ENCODE assay signal across 8 cellular contexts in genomic region chr16:1474796-1475551, GRCh38. TPM values are rescaled to one million over a fixed set of nuclear protein-coding genes. Genes with fewer than 3 reads are reported as not detected.
A peak's percentile ranks its signal among the peaks of the same experiment; 100 is the strongest.
DNase-seq lines count a peak whose midpoint lies in the region; TF ChIP-seq lines count a peak whose summit lies in the region.

A gene with protein sequence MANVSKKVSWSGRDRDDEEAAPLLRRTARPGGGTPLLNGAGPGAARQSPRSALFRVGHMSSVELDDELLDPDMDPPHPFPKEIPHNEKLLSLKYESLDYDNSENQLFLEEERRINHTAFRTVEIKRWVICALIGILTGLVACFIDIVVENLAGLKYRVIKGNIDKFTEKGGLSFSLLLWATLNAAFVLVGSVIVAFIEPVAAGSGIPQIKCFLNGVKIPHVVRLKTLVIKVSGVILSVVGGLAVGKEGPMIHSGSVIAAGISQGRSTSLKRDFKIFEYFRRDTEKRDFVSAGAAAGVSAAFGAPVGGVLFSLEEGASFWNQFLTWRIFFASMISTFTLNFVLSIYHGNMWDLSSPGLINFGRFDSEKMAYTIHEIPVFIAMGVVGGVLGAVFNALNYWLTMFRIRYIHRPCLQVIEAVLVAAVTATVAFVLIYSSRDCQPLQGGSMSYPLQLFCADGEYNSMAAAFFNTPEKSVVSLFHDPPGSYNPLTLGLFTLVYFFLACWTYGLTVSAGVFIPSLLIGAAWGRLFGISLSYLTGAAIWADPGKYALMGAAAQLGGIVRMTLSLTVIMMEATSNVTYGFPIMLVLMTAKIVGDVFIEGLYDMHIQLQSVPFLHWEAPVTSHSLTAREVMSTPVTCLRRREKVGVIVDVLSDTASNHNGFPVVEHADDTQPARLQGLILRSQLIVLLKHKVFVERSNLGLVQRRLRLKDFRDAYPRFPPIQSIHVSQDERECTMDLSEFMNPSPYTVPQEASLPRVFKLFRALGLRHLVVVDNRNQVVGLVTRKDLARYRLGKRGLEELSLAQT (minus strand): TSS chr16:1475028. CDS start chr16:1474974, 54 bp downstream.

- H3K36me3 Mint-ChIP-seq in H9 (ENCODE audit: insufficient read depth in 1 of 3, low read depth in 3 of 3) (peaks cover 0 to 2% (median 0%) of the 10 kb centered on the region in 3 experiments; a peak in 3 of 7 replicates), osteocyte (ENCODE audit: unreplicated experiment) (no peaks in the 10 kb centered on the region)
- H3K36me3 Mint-ChIP-seq in activated naive CD8-positive, alpha-beta T cell: no peaks in the 10 kb centered on the region

- peaks cover 11% of the 10 kb centered on the region for H3K23me2 ChIP-seq in H9 (ENCODE audit: insufficient read length, low read depth, low read length, poor library complexity, severe bottlenecking)

- peaks cover 8% of the 10 kb centered on the region for H3K9me3 ChIP-seq in H9 (ENCODE audit: control insufficient read depth, low read depth, low read length)
- no peaks in the 10 kb centered on the region for H3K9me3 ChIP-seq in MG63
- H3K9me3 ChIP-seq in testis: no peaks in the 10 kb centered on the region

- H3K4me2 ChIP-seq in H9 (ENCODE audit: insufficient read depth, insufficient read length, low read length): peak within 1 kb of the TSS; percentile 99

- no peak within 1 kb of the TSS for H3K56ac ChIP-seq in H9 (ENCODE audit: insufficient read length, low read depth, low read length)

- H3K4me1 ChIP-seq in H9 (ENCODE audit: insufficient read depth, low read length) (peaks cover 4% of the 10 kb centered on the region), testis (peaks cover 14% of the 10 kb centered on the region)

- H4K91ac ChIP-seq in H9 (ENCODE audit: insufficient read length, low read depth, low read length): no peak within 1 kb of the TSS

- H3K9ac ChIP-seq in H9 (ENCODE audit: extremely low read depth, insufficient read length, low read length): peak within 1 kb of the TSS; percentile 68

- no peak within 1 kb of the TSS for H3T11ph ChIP-seq in H9 (ENCODE audit: low read length)

- H3K9me3 Mint-ChIP-seq in H9 (peaks cover 19 to 30% of the 10 kb centered on the region in 2 experiments), osteocyte (ENCODE audit: unreplicated experiment) (no peaks in the 10 kb centered on the region)
- H3K9me3 Mint-ChIP-seq in activated naive CD8-positive, alpha-beta T cell (ENCODE audit: low read depth): no peaks in the 10 kb centered on the region

- H4K8ac ChIP-seq in H9 (replicated peaks; ENCODE audit: insufficient read length, low read depth, low read length): no peak within 1 kb of the TSS

- H3K27me3 Mint-ChIP-seq in H9 (ENCODE audit: low read depth) (peaks cover 30% of the 10 kb centered on the region), osteocyte (ENCODE audit: unreplicated experiment) (no peaks in the 10 kb centered on the region)
- H3K27me3 Mint-ChIP-seq in activated naive CD8-positive, alpha-beta T cell: no peaks in the 10 kb centered on the region

- no peak within 1 kb of the TSS for H4K5ac ChIP-seq in H9 (ENCODE audit: insufficient read length, low read depth, low read length)

- H3K4me3 ChIP-seq in MG63 (peak within 1 kb of the TSS; percentile 96), testis (peak within 1 kb of the TSS; percentile 88 to 89)

- H2BK15ac ChIP-seq in H9 (ENCODE audit: low read depth, low read length): no peak within 1 kb of the TSS

- H3K27ac ChIP-seq in H9 (ENCODE audit: insufficient read length, low read depth, low read length): no peak within 1 kb of the TSS
- H3K27ac ChIP-seq in testis: peak within 1 kb of the TSS; percentile 87 to 93

- H3K4me3 Mint-ChIP-seq in H9 (peak within 1 kb of the TSS; percentile 75 to 84), osteocyte (ENCODE audit: unreplicated experiment) (peak within 1 kb of the TSS; percentile 79)
- H3K4me3 Mint-ChIP-seq in activated naive CD8-positive, alpha-beta T cell: peak within 1 kb of the TSS; percentile 89

- H4K20me1 ChIP-seq in H9 (ENCODE audit: control insufficient read depth, insufficient read depth, insufficient read length): no peaks in the 10 kb centered on the region

- no peak within 1 kb of the TSS for H3K4ac ChIP-seq in H9 (ENCODE audit: low read depth, low read length)

- H2BK20ac ChIP-seq in H9 (ENCODE audit: low read depth, low read length, poor library complexity, severe bottlenecking): no peak within 1 kb of the TSS

- H2AFZ ChIP-seq in H9 (ENCODE audit: low read length): no peak within 1 kb of the TSS

- H3K36me3 ChIP-seq in MG63 (peaks cover 7% of the 10 kb centered on the region; the same call in 1 of the 2 replicates), testis (ENCODE audit: low read depth, missing control alignments) (no peaks in the 10 kb centered on the region)

- H3K23ac ChIP-seq in H9 (ENCODE audit: insufficient read length, low read depth, low read length): no peak within 1 kb of the TSS

- H3K27me3 ChIP-seq in H9 (ENCODE audit: insufficient read depth, low read length) (no peaks in the 10 kb centered on the region), MG63 (no peaks in the 10 kb centered on the region), testis (no peaks in the 10 kb centered on the region)

- H3K18ac ChIP-seq in H9 (ENCODE audit: insufficient read length, low read depth, low read length): peak within 1 kb of the TSS; percentile 12

- no CpG with 5 or more reads among the region's 99 CpGs for WGBS in H9 (ENCODE audit: extremely low coverage, insufficient read length, low lambda C conversion rate)
- WGBS in testis, 2 donors: 0 to 1% methylated on average over 10 to 82 of the region's 99 CpGs

- DNase-seq in GF-D8 (lab: John Stamatoyannopoulos, UW): peak; percentile 50
- peak; percentile 87 for DNase-seq in H9
- peak; percentile 94 for DNase-seq in MG63
- DNase-seq in SKM-1 treated with dmso at 0.1 percent for 144 hours (lab: John Stamatoyannopoulos, UW; ENCODE audit: unreplicated experiment): peak; percentile 60
- peak; percentile 76 for DNase-seq in glomerular visceral epithelial cell (ENCODE audit: extremely low spot score)
- DNase-seq in osteocyte (ENCODE audit: extremely low spot score, unreplicated experiment): peak; percentile 95
- DNase-seq in testis: peak; percentile 92

- H2AK5ac ChIP-seq in H9 (ENCODE audit: insufficient read length, low read length): no peak within 1 kb of the TSS

- peak within 1 kb of the TSS; percentile 79 for H3K14ac ChIP-seq in H9 (ENCODE audit: insufficient read depth, low read length)

- TF ChIP-seq POLR2A in testis (IDR thresholded peaks at IDR 0.05): peak; percentile 63

- H2BK120ac ChIP-seq in H9 (ENCODE audit: low read depth, low read length, poor library complexity, severe bottlenecking): no peak within 1 kb of the TSS

- no peak within 1 kb of the TSS for H2BK12ac ChIP-seq in H9 (ENCODE audit: insufficient read length, low read depth, low read length)

- H3K4me1 Mint-ChIP-seq in H9 (peaks cover 12 to 15% of the 10 kb centered on the region in 2 experiments), osteocyte (ENCODE audit: unreplicated experiment) (peaks cover 32% of the 10 kb centered on the region)
- H3K4me1 Mint-ChIP-seq in activated naive CD8-positive, alpha-beta T cell (ENCODE audit: low read depth): peaks cover 31% of the 10 kb centered on the region

- peaks cover 13% of the 10 kb centered on the region; the same call in 1 of the 2 replicates for H3K79me2 ChIP-seq in H9 (ENCODE audit: insufficient read depth, low read length)

- TF ChIP-seq CTCF in H9 (conservative IDR thresholded peaks at IDR 0.05): no peak
- no peak for TF ChIP-seq CTCF in osteocyte (IDR thresholded peaks at IDR 0.05)
- peak in 1 of 3 experiments; percentile 10 for TF ChIP-seq CTCF in testis (IDR thresholded peaks at IDR 0.05)

- no peak within 1 kb of the TSS; a peak in 2 of 7 replicates for H3K27ac Mint-ChIP-seq in H9
- peak within 1 kb of the TSS; percentile 90 for H3K27ac Mint-ChIP-seq in activated naive CD8-positive, alpha-beta T cell
- peak within 1 kb of the TSS; percentile 75 for H3K27ac Mint-ChIP-seq in osteocyte (ENCODE audit: unreplicated experiment)

- no peak within 1 kb of the TSS for H2BK5ac ChIP-seq in H9 (ENCODE audit: insufficient read length, low read length)

- intact Hi-C loops in testis (cut with DNase I; ENCODE audit: low total_unique reads): no loop called here

- H3K79me1 ChIP-seq in H9 (ENCODE audit: insufficient read depth, low read depth, low read length, poor library complexity, severe bottlenecking): peaks cover 10% of the 10 kb centered on the region

RNA-seq across cellular contexts. Expression of the gene that starts here (rescaled TPM):
- total RNA-seq in H9 (2021): 70.0 and 75.3 TPM in 2 replicates
- total RNA-seq in MG63 (2014; rRNA removed; shearing (Covaris generic); ENCODE audit: low replicate concordance): 32.7 and 115 TPM in 2 replicates
- 177 and 179 TPM in 2 replicates for total RNA-seq in osteocyte
- total RNA-seq in testis: 100 to 1,000 TPM; 152 to 160 TPM
- polyA plus RNA-seq in testis (ENCODE audit: insufficient read depth, low read depth, low replicate concordance): 79.6 TPM

Comparison
In these comparisons a context has a peak if more than half of its experiments do, and no peak if none do; other contexts are left out.
1. H3K27ac Mint-ChIP-seq: peak in activated naive CD8-positive, alpha-beta T cell (single experiment) and osteocyte (single experiment); none in H9 (0 of 3).
2. Peak in every context shown above with its lines, with median percentiles within 50 percentile points of each other: DNase-seq and H3K4me3 Mint-ChIP-seq.